In the genomic region with DNA sequence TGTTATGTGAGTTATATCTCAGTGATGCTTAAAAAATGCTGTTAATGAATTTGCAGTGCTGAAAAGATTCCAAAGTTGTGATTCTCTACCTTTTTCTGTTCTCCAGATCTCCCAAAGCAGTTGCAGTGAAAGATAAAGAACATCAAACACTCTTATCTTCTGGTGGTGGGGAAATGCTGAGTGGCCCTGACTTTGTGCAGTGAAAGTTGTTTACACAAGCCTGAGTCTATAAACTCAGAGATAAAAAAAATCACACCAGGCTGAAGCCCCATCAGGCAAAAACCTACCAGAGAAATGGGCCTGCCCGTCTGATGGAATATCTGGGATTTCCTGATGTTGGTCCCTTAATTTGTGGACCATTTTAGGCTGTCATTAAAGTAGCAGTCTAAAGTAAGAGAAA, we compare ENCODE assay signal across 1 cellular context.
TF ChIP-seq lines count a peak whose summit lies in the region.

No MANE protein-coding gene starts in this region.

TF ChIP-seq in K562, 482 proteins besides CTCF, POLR2A, EP300 and RAD21 (continued from another document and continues in another):
- TF ChIP-seq ZMIZ1 (IDR thresholded peaks at IDR 0.05; ENCODE audit: low read depth in 2 of 2, low read length in 2 of 2) (0 out of 4 replicates have a peak, but pooled peaks of 1 of the 2 experiments have one; percentile 52), SUPT5H (IDR thresholded peaks at IDR 0.05) (no peak), VEZF1 (CRISPR knock-in tag; IDR thresholded peaks at IDR 0.05) (peak; percentile 30; the same call in 1 of the 2 replicates), SLC30A9 (CRISPR knock-in tag; IDR thresholded peaks at IDR 0.05) (no peak), L3MBTL2 (IDR thresholded peaks at IDR 0.05) (no peak), ZBTB2 (IDR thresholded peaks at IDR 0.05) (no peak), CHD4 (IDR thresholded peaks at IDR 0.05; ENCODE audit: insufficient read depth, insufficient replicate concordance, low read depth, low read length, poor library complexity, severe bottlenecking) (no peak), ZFP36 (IDR thresholded peaks at IDR 0.05; ENCODE audit: low read depth, low read length, partially characterized antibody) (no peak), GABPA (tag; conservative IDR thresholded peaks at IDR 0.05; ENCODE audit: low read depth) (no peak), BRF1 (IDR thresholded peaks at IDR 0.05; ENCODE audit: borderline replicate concordance, extremely low read depth, insufficient read length) (no peak), DDX20 (tag; IDR thresholded peaks at IDR 0.05; ENCODE audit: low read depth) (no peak), CCNT2 (IDR thresholded peaks at IDR 0.05; ENCODE audit: borderline replicate concordance, extremely low read depth, insufficient read length, low read depth, low read length) (peak; percentile 70), FOXO4 (CRISPR knock-in tag; IDR thresholded peaks at IDR 0.05) (no peak), MAFG (tag; conservative IDR thresholded peaks at IDR 0.05) (peak; percentile 36), NR4A1 (CRISPR knock-in tag; IDR thresholded peaks at IDR 0.05) (no peak), NR4A1 (tag; IDR thresholded peaks at IDR 0.05) (no peak), PRPF4 (IDR thresholded peaks at IDR 0.05; ENCODE audit: insufficient read depth, low read depth, low read length, poor library complexity, severe bottlenecking) (no peak), YBX1 (IDR thresholded peaks at IDR 0.05) (no peak), CREBBP (IDR thresholded peaks at IDR 0.05; ENCODE audit: low read depth, low read length) (no peak), TEAD2 (tag; IDR thresholded peaks at IDR 0.05) (no peak), CBX2 (IDR thresholded peaks at IDR 0.05; ENCODE audit: insufficient read depth, low read length, poor library complexity, severe bottlenecking) (no peak), NFATC3 (IDR thresholded peaks at IDR 0.05) (peak; percentile 76; the same call in 1 of the 2 replicates), ZNF184 (CRISPR knock-in tag; IDR thresholded peaks at IDR 0.05) (no peak), ZNF354B (CRISPR knock-in tag; IDR thresholded peaks at IDR 0.05) (no peak), HMG20B (CRISPR knock-in tag; IDR thresholded peaks at IDR 0.05) (no peak)
- TF ChIP-seq, protein P1, sequence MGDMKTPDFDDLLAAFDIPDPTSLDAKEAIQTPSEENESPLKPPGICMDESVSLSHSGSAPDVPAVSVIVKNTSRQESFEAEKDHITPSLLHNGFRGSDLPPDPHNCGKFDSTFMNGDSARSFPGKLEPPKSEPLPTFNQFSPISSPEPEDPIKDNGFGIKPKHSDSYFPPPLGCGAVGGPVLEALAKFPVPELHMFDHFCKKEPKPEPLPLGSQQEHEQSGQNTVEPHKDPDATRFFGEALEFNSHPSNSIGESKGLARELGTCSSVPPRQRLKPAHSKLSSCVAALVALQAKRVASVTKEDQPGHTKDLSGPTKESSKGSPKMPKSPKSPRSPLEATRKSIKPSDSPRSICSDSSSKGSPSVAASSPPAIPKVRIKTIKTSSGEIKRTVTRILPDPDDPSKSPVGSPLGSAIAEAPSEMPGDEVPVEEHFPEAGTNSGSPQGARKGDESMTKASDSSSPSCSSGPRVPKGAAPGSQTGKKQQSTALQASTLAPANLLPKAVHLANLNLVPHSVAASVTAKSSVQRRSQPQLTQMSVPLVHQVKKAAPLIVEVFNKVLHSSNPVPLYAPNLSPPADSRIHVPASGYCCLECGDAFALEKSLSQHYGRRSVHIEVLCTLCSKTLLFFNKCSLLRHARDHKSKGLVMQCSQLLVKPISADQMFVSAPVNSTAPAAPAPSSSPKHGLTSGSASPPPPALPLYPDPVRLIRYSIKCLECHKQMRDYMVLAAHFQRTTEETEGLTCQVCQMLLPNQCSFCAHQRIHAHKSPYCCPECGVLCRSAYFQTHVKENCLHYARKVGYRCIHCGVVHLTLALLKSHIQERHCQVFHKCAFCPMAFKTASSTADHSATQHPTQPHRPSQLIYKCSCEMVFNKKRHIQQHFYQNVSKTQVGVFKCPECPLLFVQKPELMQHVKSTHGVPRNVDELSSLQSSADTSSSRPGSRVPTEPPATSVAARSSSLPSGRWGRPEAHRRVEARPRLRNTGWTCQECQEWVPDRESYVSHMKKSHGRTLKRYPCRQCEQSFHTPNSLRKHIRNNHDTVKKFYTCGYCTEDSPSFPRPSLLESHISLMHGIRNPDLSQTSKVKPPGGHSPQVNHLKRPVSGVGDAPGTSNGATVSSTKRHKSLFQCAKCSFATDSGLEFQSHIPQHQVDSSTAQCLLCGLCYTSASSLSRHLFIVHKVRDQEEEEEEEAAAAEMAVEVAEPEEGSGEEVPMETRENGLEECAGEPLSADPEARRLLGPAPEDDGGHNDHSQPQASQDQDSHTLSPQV (IDR thresholded peaks at IDR 0.05): no peak
- TF ChIP-seq, protein P2, sequence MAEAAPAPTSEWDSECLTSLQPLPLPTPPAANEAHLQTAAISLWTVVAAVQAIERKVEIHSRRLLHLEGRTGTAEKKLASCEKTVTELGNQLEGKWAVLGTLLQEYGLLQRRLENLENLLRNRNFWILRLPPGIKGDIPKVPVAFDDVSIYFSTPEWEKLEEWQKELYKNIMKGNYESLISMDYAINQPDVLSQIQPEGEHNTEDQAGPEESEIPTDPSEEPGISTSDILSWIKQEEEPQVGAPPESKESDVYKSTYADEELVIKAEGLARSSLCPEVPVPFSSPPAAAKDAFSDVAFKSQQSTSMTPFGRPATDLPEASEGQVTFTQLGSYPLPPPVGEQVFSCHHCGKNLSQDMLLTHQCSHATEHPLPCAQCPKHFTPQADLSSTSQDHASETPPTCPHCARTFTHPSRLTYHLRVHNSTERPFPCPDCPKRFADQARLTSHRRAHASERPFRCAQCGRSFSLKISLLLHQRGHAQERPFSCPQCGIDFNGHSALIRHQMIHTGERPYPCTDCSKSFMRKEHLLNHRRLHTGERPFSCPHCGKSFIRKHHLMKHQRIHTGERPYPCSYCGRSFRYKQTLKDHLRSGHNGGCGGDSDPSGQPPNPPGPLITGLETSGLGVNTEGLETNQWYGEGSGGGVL (CRISPR knock-in tag; IDR thresholded peaks at IDR 0.05): no peak
- TF ChIP-seq, protein P3, sequence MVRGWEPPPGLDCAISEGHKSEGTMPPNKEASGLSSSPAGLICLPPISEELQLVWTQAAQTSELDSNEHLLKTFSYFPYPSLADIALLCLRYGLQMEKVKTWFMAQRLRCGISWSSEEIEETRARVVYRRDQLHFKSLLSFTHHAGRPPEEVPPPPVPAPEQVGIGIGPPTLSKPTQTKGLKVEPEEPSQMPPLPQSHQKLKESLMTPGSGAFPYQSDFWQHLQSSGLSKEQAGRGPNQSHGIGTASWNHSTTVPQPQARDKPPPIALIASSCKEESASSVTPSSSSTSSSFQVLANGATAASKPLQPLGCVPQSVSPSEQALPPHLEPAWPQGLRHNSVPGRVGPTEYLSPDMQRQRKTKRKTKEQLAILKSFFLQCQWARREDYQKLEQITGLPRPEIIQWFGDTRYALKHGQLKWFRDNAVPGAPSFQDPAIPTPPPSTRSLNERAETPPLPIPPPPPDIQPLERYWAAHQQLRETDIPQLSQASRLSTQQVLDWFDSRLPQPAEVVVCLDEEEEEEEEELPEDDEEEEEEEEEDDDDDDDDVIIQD (CRISPR knock-in tag; IDR thresholded peaks at IDR 0.05): no peak
- TF ChIP-seq, protein P4, sequence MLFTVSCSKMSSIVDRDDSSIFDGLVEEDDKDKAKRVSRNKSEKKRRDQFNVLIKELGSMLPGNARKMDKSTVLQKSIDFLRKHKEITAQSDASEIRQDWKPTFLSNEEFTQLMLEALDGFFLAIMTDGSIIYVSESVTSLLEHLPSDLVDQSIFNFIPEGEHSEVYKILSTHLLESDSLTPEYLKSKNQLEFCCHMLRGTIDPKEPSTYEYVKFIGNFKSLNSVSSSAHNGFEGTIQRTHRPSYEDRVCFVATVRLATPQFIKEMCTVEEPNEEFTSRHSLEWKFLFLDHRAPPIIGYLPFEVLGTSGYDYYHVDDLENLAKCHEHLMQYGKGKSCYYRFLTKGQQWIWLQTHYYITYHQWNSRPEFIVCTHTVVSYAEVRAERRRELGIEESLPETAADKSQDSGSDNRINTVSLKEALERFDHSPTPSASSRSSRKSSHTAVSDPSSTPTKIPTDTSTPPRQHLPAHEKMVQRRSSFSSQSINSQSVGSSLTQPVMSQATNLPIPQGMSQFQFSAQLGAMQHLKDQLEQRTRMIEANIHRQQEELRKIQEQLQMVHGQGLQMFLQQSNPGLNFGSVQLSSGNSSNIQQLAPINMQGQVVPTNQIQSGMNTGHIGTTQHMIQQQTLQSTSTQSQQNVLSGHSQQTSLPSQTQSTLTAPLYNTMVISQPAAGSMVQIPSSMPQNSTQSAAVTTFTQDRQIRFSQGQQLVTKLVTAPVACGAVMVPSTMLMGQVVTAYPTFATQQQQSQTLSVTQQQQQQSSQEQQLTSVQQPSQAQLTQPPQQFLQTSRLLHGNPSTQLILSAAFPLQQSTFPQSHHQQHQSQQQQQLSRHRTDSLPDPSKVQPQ (CRISPR knock-in tag; IDR thresholded peaks at IDR 0.05; ENCODE audit: borderline replicate concordance): no peak
- TF ChIP-seq, protein P5, sequence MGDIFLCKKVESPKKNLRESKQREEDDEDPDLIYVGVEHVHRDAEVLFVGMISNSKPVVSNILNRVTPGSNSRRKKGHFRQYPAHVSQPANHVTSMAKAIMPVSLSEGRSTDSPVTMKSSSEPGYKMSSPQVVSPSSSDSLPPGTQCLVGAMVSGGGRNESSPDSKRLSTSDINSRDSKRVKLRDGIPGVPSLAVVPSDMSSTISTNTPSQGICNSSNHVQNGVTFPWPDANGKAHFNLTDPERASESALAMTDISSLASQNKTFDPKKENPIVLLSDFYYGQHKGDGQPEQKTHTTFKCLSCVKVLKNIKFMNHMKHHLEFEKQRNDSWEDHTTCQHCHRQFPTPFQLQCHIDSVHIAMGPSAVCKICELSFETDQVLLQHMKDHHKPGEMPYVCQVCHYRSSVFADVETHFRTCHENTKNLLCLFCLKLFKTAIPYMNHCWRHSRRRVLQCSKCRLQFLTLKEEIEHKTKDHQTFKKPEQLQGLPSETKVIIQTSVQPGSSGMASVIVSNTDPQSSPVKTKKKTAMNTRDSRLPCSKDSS (IDR thresholded peaks at IDR 0.05; ENCODE audit: low read depth, partially characterized antibody): no peak
- TF ChIP-seq, protein P6, sequence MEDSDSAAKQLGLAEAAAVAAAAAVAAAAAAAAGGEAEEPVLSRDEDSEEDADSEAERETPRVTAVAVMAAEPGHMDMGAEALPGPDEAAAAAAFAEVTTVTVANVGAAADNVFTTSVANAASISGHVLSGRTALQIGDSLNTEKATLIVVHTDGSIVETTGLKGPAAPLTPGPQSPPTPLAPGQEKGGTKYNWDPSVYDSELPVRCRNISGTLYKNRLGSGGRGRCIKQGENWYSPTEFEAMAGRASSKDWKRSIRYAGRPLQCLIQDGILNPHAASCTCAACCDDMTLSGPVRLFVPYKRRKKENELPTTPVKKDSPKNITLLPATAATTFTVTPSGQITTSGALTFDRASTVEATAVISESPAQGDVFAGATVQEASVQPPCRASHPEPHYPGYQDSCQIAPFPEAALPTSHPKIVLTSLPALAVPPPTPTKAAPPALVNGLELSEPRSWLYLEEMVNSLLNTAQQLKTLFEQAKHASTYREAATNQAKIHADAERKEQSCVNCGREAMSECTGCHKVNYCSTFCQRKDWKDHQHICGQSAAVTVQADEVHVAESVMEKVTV (CRISPR knock-in tag; IDR thresholded peaks at IDR 0.05): no peak
